Comparison of ENCODE assay signal across 12 cellular contexts in genomic region chr4:9132849-9133248, GRCh38. TPM values are rescaled to one million over a fixed set of nuclear protein-coding genes. Genes with fewer than 3 reads are reported as not detected.
DNase-seq lines count a peak whose midpoint lies in the region; TF ChIP-seq lines count a peak whose summit lies in the region.
"Not testable (repeated sequence)": the region's sequence is repeated elsewhere in the genome, so short reads cannot be mapped to it uniquely, and the experiment has no call there.
"Had no signal": no experiment of that assay in that cellular context is flagged by ENCODE, and none has a peak within 500 bp of the region (broad histone marks: within the 10 kb centered on the region; RNA-seq: fewer than 3 reads in every experiment).

No MANE protein-coding gene starts in this region.

- peak; percentile 24 for DNase-seq in cardiac septum (ENCODE audit: low spot score)

- CTCF ChIA-PET in HEK293 (lab: Yijun Ruan, JAX), result not testable (repeated sequence)

- POLR2A ChIA-PET in HEK293 (lab: Yijun Ruan, JAX), result not testable (repeated sequence)

- H3K9me3 ChIP-seq in HEK293 (ENCODE audit: control insufficient read depth, insufficient read depth, low read depth, low read length), result not testable (repeated sequence)

- H3K36me3 ChIP-seq in HEK293 (ENCODE audit: control insufficient read depth in 2 of 2, insufficient read depth in 1 of 2, low read length in 2 of 2), result not testable (repeated sequence)

- H3K4me3 ChIP-seq in HEK293 (ENCODE audit: low read depth, low read length), result not testable (repeated sequence)

- intact Hi-C loops in cardiac septum (cut with DNase I), result not testable (repeated sequence)

- H3K27ac ChIP-seq in HEK293 (ENCODE audit: extremely low read depth, low read depth, low read length), result not testable (repeated sequence)

- TF ChIP-seq CTCF in HEK293 (tag by site-specific recombination; IDR thresholded peaks at IDR 0.05), result not testable (repeated sequence)

- not testable (repeated sequence) for H3K4me1 ChIP-seq in HEK293 (ENCODE audit: control insufficient read depth, insufficient read depth, low read length)

TF ChIP-seq in HEK293, 187 proteins besides CTCF, POLR2A, EP300 and RAD21:
- peak; percentile 95 for TF ChIP-seq ZNF610 (tag by site-specific recombination; IDR thresholded peaks at IDR 0.05; ENCODE audit: borderline replicate concordance)

RNA-seq across cellular contexts. Expression of gene FAM90A26, which starts 37.4 kb away (rescaled TPM):
- not detected for total RNA-seq in cardiac septum
- total RNA-seq: A172; A673; B cell; Caco-2; Calu3; CD4-positive, alpha-beta memory T cell; CD4-positive, CD25-positive, alpha-beta regulatory T cell; CD8-positive, alpha-beta memory T cell; CD8-positive, alpha-beta T cell; Daoy had no signal
